22 cellular contexts compared by ENCODE assay signal in the genomic region with DNA sequence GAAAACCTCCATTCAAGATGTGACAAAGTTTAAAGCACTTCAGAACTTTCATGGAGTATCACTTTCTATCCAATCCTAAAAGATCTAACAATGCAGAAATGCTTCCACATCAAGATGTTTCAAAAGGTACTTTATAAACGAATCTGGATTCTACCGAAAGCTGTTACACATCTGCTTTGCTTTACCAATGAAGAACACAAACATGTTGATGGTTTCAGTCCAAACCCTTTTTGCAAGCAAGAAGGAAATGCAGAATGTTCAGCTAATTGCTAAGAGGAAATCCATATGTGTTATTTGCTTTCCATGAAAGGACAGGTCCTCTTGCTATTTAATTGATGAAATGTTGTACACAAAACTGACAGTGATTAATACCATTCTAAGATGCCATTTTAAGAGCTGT.
"Had no signal": no experiment of that assay in that cellular context is flagged by ENCODE, and none has a peak within 500 bp of the region (broad histone marks: within the 10 kb centered on the region; RNA-seq: fewer than 3 reads in every experiment).

No MANE protein-coding gene starts in this region.

- H3K27me3 ChIP-seq: foreskin keratinocyte, pancreas, suprapubic skin, thyroid gland, upper lobe of left lung, uterus had no signal

- H3K27ac ChIP-seq: coronary artery, foreskin keratinocyte, left ventricle myocardium inferior, lower lobe of right lung, pancreas, suprapubic skin, thyroid gland, upper lobe of left lung, uterus had no signal

- ATAC-seq: foreskin keratinocyte; left cardiac atrium; lower lobe of right lung; pancreas; right cardiac atrium; stimulated activated naive CD8-positive, alpha-beta T cell treated with anti-CD3 and anti-CD28 coated beads, Interleukin-15, Interleukin-2, amounts not matched to agents 100 U/mL and 50 U/mL, for 24 hours had no signal

- FAIRE-seq: endothelial cell of umbilical vein, kidney, pancreas, small intestine had no signal

- H3K9me3 ChIP-seq: left ventricle myocardium inferior, lower lobe of right lung, pancreas, suprapubic skin, thyroid gland, upper lobe of left lung, uterus had no signal

- H3K4me3 ChIP-seq: coronary artery, left ventricle myocardium inferior, lower lobe of right lung, pancreas, suprapubic skin, thyroid gland, upper lobe of left lung, uterus had no signal

- DNase-seq: effector CD4-positive, alpha-beta T cell; endodermal cell; erythroblast; foreskin keratinocyte; kidney; left cardiac atrium; left ventricle myocardium inferior; lower lobe of right lung; naive B cell; occipital lobe; pancreas; right cardiac atrium; small intestine; stimulated activated CD4-positive, alpha-beta T cell treated with anti-CD3 and anti-CD28 coated beads, Interleukin-12 subunit alpha, Interleukin-12 subunit beta, amount 100 ng/mL, for 4 hours; stimulated activated CD4-positive, alpha-beta T cell treated with anti-CD3 and anti-CD28 coated beads, Interleukin-2, amount 100 ng/mL, for 48 hours; stimulated activated naive CD8-positive, alpha-beta T cell treated with anti-CD3 and anti-CD28 coated beads, Interleukin-15, Interleukin-2, amounts not matched to agents 100 U/mL and 50 U/mL, for 24 hours; thyroid gland; upper lobe of left lung; uterus had no signal

- H3K36me3 ChIP-seq: left ventricle myocardium inferior, lower lobe of right lung, pancreas, suprapubic skin, thyroid gland, upper lobe of left lung, uterus had no signal

- H3K4me1 ChIP-seq: foreskin keratinocyte, left ventricle myocardium inferior, pancreas, suprapubic skin, uterus had no signal
